11 cellular contexts compared by ENCODE assay signal in genomic region chr11:11569936-11570491, GRCh38. TPM values are rescaled to one million over a fixed set of nuclear protein-coding genes. Genes with fewer than 3 reads are reported as not detected.
A peak's percentile ranks its signal among the peaks of the same experiment; 100 is the strongest.
DNase-seq lines count a peak whose midpoint lies in the region; ATAC-seq, FAIRE-seq and TF ChIP-seq lines count a peak whose summit lies in the region.
"Had no signal": no experiment of that assay in that cellular context is flagged by ENCODE, and none has a peak within 500 bp of the region (broad histone marks: within the 10 kb centered on the region; RNA-seq: fewer than 3 reads in every experiment).

No MANE protein-coding gene starts in this region.

- H3K4me3 ChIP-seq in skin epidermis: no peak overlapping the region

- H3K36me3 Mint-ChIP-seq in HFFc6 (ENCODE audit: low read depth): no peaks in the 10 kb centered on the region

- H3K27ac ChIP-seq in caudate nucleus (ENCODE audit: low read depth, low read length): peak overlapping the region; percentile 17
- peak overlapping the region in 17 of 21 experiments; percentile 23 to 78 (median 52) for H3K27ac ChIP-seq in skin epidermis

- no peak for TF ChIP-seq CTCF in HFFc6 (IDR thresholded peaks at IDR 0.05)

- H3K27ac Mint-ChIP-seq in HFFc6: peak overlapping the region; percentile 28; the same call in 1 of the 2 replicates

- H3K4me3 Mint-ChIP-seq in HFFc6: no peak overlapping the region

- H3K4me1 Mint-ChIP-seq in HFFc6 (ENCODE audit: low read depth): peaks cover 33% of the 10 kb centered on the region

- DNase-seq in HFFc6 (no peak), caudate nucleus (lab: John Stamatoyannopoulos, UW) (peak in 16 of 61 donors; percentile 5 to 55 (median 16)), left kidney (ENCODE audit: low read depth, low spot score) (peak; percentile 49), NCI-H524 (lab: John Stamatoyannopoulos, UW) (no peak), urothelium cell line (ENCODE audit: low spot score) (no peak)
- DNase-seq in activated naive CD4-positive, alpha-beta T cell treated with Interleukin-2 at 50 U/mL for 16 hours: no peak
- DNase-seq: effector CD8-positive, alpha-beta T cell; GDM1; SHP77 had no signal

- peaks cover 6% of the 10 kb centered on the region; the same call in 1 of the 2 replicates for H3K27me3 Mint-ChIP-seq in HFFc6 (ENCODE audit: insufficient read depth)

- FAIRE-seq in urothelium cell line (lab: Jason Lieb, UNC): no peak

- no peaks in the 10 kb centered on the region for H3K9me3 Mint-ChIP-seq in HFFc6

- no peak for ATAC-seq in HG03432 (IDR thresholded peaks at IDR 0.05; ENCODE audit: unreplicated experiment)

RNA-seq across cellular contexts. Expression of gene GALNT18, which starts 51.8 kb away (rescaled TPM):
- total RNA-seq in HFFc6 (2021; fragmentation: NEBNext Ultra II Directional; extraction: Animal tissue kit (Norgen Biotek cat#: 25700)): 10 to 100 TPM in 4 of 6 experiments, 1 to 10 TPM in 2; 2.7 to 13.7 (median 12.4) TPM
